Comparison of ENCODE assay signal across 8 cellular contexts in genomic region chr21:41816583-41817165, GRCh38. TPM values are rescaled to one million over a fixed set of nuclear protein-coding genes. Genes with fewer than 3 reads are reported as not detected.
DNase-seq lines count a peak whose midpoint lies in the region; ATAC-seq and TF ChIP-seq lines count a peak whose summit lies in the region.

No MANE protein-coding gene starts in this region.

- H3K36me3 ChIP-seq in PC-3 (ENCODE audit: low read depth, low read length) (peaks cover 10% of the 10 kb centered on the region), neuronal stem cell (replicated peaks in 1 of 2; ENCODE audit: control insufficient read depth in 2 of 2, insufficient read depth in 2 of 2, low read length in 2 of 2) (peaks cover 4 to 19% of the 10 kb centered on the region in 2 donors)

- intact Hi-C loops in PC-3 (cut with micrococcal nuclease) = loop anchor here (1.0 kb wide), 5 partner anchors 30 to 204 kb away; no protein-coding TSS in a partner anchor

- no peak overlapping the region for H3K4ac ChIP-seq in neuronal stem cell (ENCODE audit: low read length)

- H3K9me2 ChIP-seq in PC-3 (replicated peaks; ENCODE audit: low read length) = no peaks in the 10 kb centered on the region

- peak overlapping the region; percentile 61 for H3K27ac ChIP-seq in PC-3 (ENCODE audit: low read length)
- H3K27ac ChIP-seq in neuronal stem cell (replicated peaks; ENCODE audit: low read length) = no peak overlapping the region
- H3K27ac ChIP-seq in substantia nigra (ENCODE audit: low read depth, low read length, poor library complexity, severe bottlenecking) = no peak overlapping the region

- H3K14ac ChIP-seq in neuronal stem cell (ENCODE audit: low read length) = peak overlapping the region; percentile 76

- no peaks in the 10 kb centered on the region for H3K9me3 ChIP-seq in PC-3 (ENCODE audit: low read length)
- no peaks in the 10 kb centered on the region for H3K9me3 ChIP-seq in neuronal stem cell (replicated peaks in 1 of 2; ENCODE audit: control insufficient read depth in 2 of 2, insufficient read depth in 1 of 2, low read depth in 1 of 2, low read length in 2 of 2)

- H2BK5ac ChIP-seq in neuronal stem cell (ENCODE audit: low read length) = peak overlapping the region; percentile 11

- no CpG with 5 or more reads among the region's 12 CpGs for WGBS in neuronal stem cell (ENCODE audit: extremely low coverage in 2 of 2, insufficient read length in 2 of 2, insufficient replicate concordance in 1 of 2), 2 donors

- no peak overlapping the region for H2BK12ac ChIP-seq in neuronal stem cell (ENCODE audit: low read length)

- DNase-seq in GM04504 (ENCODE audit: low read depth) (peak; percentile 24), PC-3 (peak; percentile 67), fibroblast of pulmonary artery (ENCODE audit: low read depth) (peak; percentile 63), neuronal stem cell (ENCODE audit: low spot score) (peak; percentile 39), substantia nigra (lab: John Stamatoyannopoulos, UW) (peak in 37 of 49 donors; percentile 7 to 68 (median 39))
- peak; percentile 65 to 71 for DNase-seq in activated T-cell treated with anti-CD3 and anti-CD28 coated beads, Interleukin-2, amount 50 U/mL, for 48 hours

- H3K9ac ChIP-seq in PC-3 (ENCODE audit: low read length) (peak overlapping the region; percentile 42), neuronal stem cell (ENCODE audit: low read depth, low read length, poor library complexity) (peak overlapping the region; percentile 55)

- TF ChIP-seq CTCF in PC-3 (conservative IDR thresholded peaks at IDR 0.05; ENCODE audit: low read depth, low read length) (peak; percentile 83), fibroblast of pulmonary artery (IDR thresholded peaks at IDR 0.05; ENCODE audit: low read length, missing control alignments) (peak; percentile 81)

- no peak overlapping the region for H2BK120ac ChIP-seq in neuronal stem cell (ENCODE audit: low read depth, low read length)

- POLR2A ChIA-PET in PC-3 (lab: Charles Lee; ENCODE audit: unreplicated experiment) = interaction anchor here (1.1 kb wide), 1 partner anchor 48 kb away, joined by 4 read pairs; no protein-coding TSS in a partner anchor

- peak overlapping the region; percentile 81 for H3K23ac ChIP-seq in neuronal stem cell (ENCODE audit: low read depth, low read length, poor library complexity)

- peak overlapping the region; percentile 93 for H2AK5ac ChIP-seq in neuronal stem cell (ENCODE audit: low read depth, low read length)

- H4K20me1 ChIP-seq in PC-3 (ENCODE audit: low read length) = no peaks in the 10 kb centered on the region

- no TSS peak for BruUV-seq in PC-3 (replicated peaks; lab: Mats Ljungman, UMichigan)

- peak overlapping the region; percentile 98 for H4K91ac ChIP-seq in neuronal stem cell (ENCODE audit: low read depth, low read length, poor library complexity)

- H3F3A ChIP-seq in PC-3 (ENCODE audit: low read length, unreplicated experiment) = peaks cover 5% of the 10 kb centered on the region

- H2BK15ac ChIP-seq in neuronal stem cell (ENCODE audit: low read length) = peak overlapping the region; percentile 78

- no peak overlapping the region for H3K4me2 ChIP-seq in PC-3 (ENCODE audit: low read length)
- no peak overlapping the region for H3K4me2 ChIP-seq in neuronal stem cell (ENCODE audit: insufficient read depth, low read length, poor library complexity, severe bottlenecking)

- peaks cover 2% of the 10 kb centered on the region for H3K79me1 ChIP-seq in neuronal stem cell (ENCODE audit: low read depth, low read length)

- peaks cover 15% of the 10 kb centered on the region for H3K4me1 ChIP-seq in PC-3 (ENCODE audit: insufficient read depth, low read length)
- H3K4me1 ChIP-seq in neuronal stem cell (ENCODE audit: control insufficient read depth in 2 of 2, insufficient read depth in 1 of 2, low read depth in 1 of 2, low read length in 2 of 2) = no peaks in the 10 kb centered on the region

- H2AFZ ChIP-seq in PC-3 (ENCODE audit: low read length) (no peak overlapping the region), neuronal stem cell (ENCODE audit: low read length) (no peak overlapping the region)

- peak overlapping the region; percentile 52 for H3K18ac ChIP-seq in neuronal stem cell (ENCODE audit: low read length)

- no peak overlapping the region for H3K4me3 ChIP-seq in PC-3 (ENCODE audit: low read length)
- H3K4me3 ChIP-seq in fibroblast of pulmonary artery (replicated peaks; ENCODE audit: low read depth, low read length) = no peak overlapping the region
- peak overlapping the region in 1 of 2 donors; percentile 43 for H3K4me3 ChIP-seq in neuronal stem cell (ENCODE audit: low read length in 2 of 2)

- ATAC-seq in HG02885 (IDR thresholded peaks at IDR 0.05; ENCODE audit: poor library complexity, unreplicated experiment) = peak; percentile 73
- ATAC-seq in PC-3 = peak; percentile 86
- ATAC-seq in GM19328 (IDR thresholded peaks at IDR 0.05; ENCODE audit: unreplicated experiment) = no peak

- H4K8ac ChIP-seq in neuronal stem cell (ENCODE audit: low read depth, low read length) = no peak overlapping the region

- CTCF ChIA-PET in PC-3 (lab: Charles Lee) = interaction anchor here (0.5 to 2.2 kb wide), 15 partner anchors 30 to 606 kb away, joined by 3 to 48 read pairs (median 7); partner anchors contain the start of gene RIPK4

- H3K79me2 ChIP-seq in PC-3 (ENCODE audit: low read length) = no peaks in the 10 kb centered on the region

- H3K27me3 ChIP-seq in PC-3 (ENCODE audit: low read length) (no peaks in the 10 kb centered on the region), neuronal stem cell (ENCODE audit: control insufficient read depth in 3 of 3, insufficient read depth in 3 of 3, low read depth in 1 of 3, low read length in 3 of 3) (no peaks in the 10 kb centered on the region)

RNA-seq across cellular contexts. Expression of gene RIPK4, which starts 49.8 kb away (rescaled TPM):
- total RNA-seq in PC-3 (2014; rRNA removed) = 252 and 333 TPM in 2 replicates
- 0.47 TPM for polyA plus RNA-seq in neuronal stem cell (2013, experiment 1 of 2)
- polyA plus RNA-seq in neuronal stem cell (2013, experiment 2 of 2) = 0.46 TPM
